Comparison of ENCODE assay signal across 22 cellular contexts in genomic region chr11:76616676-76617552, GRCh38. TPM values are rescaled to one million over a fixed set of nuclear protein-coding genes. Genes with fewer than 3 reads are reported as not detected.
DNase-seq lines count a peak whose midpoint lies in the region; ATAC-seq and TF ChIP-seq lines count a peak whose summit lies in the region.
"Had no signal": no experiment of that assay in that cellular context is flagged by ENCODE, and none has a peak within 500 bp of the region (broad histone marks: within the 10 kb centered on the region; RNA-seq: fewer than 3 reads in every experiment).

No MANE protein-coding gene starts in this region.

- H3K4me3 Mint-ChIP-seq in CD14-positive monocyte (peak overlapping the region; percentile 6 to 15), WTC11 (no peak overlapping the region)
- H3K4me3 Mint-ChIP-seq: central memory CD8-positive, alpha-beta T cell; GM23338; T-helper 1 cell treated with Interleukin-12 subunit alpha and Interleukin-12 subunit beta and Interleukin-4 antibody, amounts not matched to agents 30 μg/mL and 1 μg/mL, for 36 hours had no signal

- no peak for ATAC-seq in WTC11
- no peak for ATAC-seq in right cardiac atrium
- ATAC-seq in gastrocnemius medialis, result no peak
- no peak for ATAC-seq in HG03280 (IDR thresholded peaks at IDR 0.05; ENCODE audit: unreplicated experiment)
- ATAC-seq: GM23338, PC-3 had no signal

- no peak for DNase-seq in CD14-positive monocyte (ENCODE audit: low spot score)
- DNase-seq in WTC11 (ENCODE audit: low spot score), result no peak
- DNase-seq in right cardiac atrium, result peak in 2 of 3 donors; percentile 29 to 40
- DNase-seq in gastrocnemius medialis, result no peak
- DNase-seq in activated T-cell treated with anti-CD3 and anti-CD28 coated beads, Interleukin-2, amount 50 U/mL, for 48 hours, result no peak
- DNase-seq in HAP-1 (ENCODE audit: low spot score in 2 of 2), result no peak
- DNase-seq in HuH-7 (ENCODE audit: low spot score), result no peak
- DNase-seq: activated CD4-positive, alpha-beta T cell treated with anti-CD3 and anti-CD28 coated beads, Interleukin-2, amount 50 U/mL, for 1 hour; activated T-cell treated with anti-CD3 and anti-CD28 coated beads for 4 hours; amniotic stem cell; DMS153; effector CD8-positive, alpha-beta T cell; GDM1; NCI-H2029; PC-3; stimulated activated CD4-positive, alpha-beta T cell treated with anti-CD3 and anti-CD28 coated beads, Interleukin-15, amount 100 ng/mL, for 24 hours had no signal

- H3K36me3 Mint-ChIP-seq in CD14-positive monocyte (no peaks in the 10 kb centered on the region), WTC11 (peaks cover 8% of the 10 kb centered on the region)

- POLR2A ChIA-PET in WTC11 (lab: Charles Lee), result no interaction called here

- H3K4me1 ChIP-seq in right cardiac atrium (ENCODE audit: control insufficient read depth, insufficient read depth, low read length) (peaks cover 26% of the 10 kb centered on the region), gastrocnemius medialis (peaks cover 7 to 14% of the 10 kb centered on the region in 2 donors), HAP-1 (no peaks in the 10 kb centered on the region)

- H3K27me3 ChIP-seq in right cardiac atrium (ENCODE audit: control insufficient read depth, insufficient read depth) (no peaks in the 10 kb centered on the region), gastrocnemius medialis (no peaks in the 10 kb centered on the region), HAP-1 (ENCODE audit: low read depth) (no peaks in the 10 kb centered on the region)

- intact Hi-C loops in CD14-positive monocyte (cut with micrococcal nuclease), result no loop called here
- intact Hi-C loops in right cardiac atrium (cut with DNase I), result no loop called here
- intact Hi-C loops in gastrocnemius medialis (cut with DNase I; ENCODE audit: low total_unique reads), result no loop called here

- H3K4me1 Mint-ChIP-seq in CD14-positive monocyte, result peaks cover 4% of the 10 kb centered on the region
- no peaks in the 10 kb centered on the region for H3K4me1 Mint-ChIP-seq in WTC11
- H3K4me1 Mint-ChIP-seq: central memory CD8-positive, alpha-beta T cell; GM23338 had no signal

- CTCF ChIA-PET in WTC11 (lab: Charles Lee), result interaction anchor here (0.7 to 1.4 kb wide), 2 partner anchors 9 to 18 kb away, joined by 3 to 6 read pairs; no protein-coding TSS in a partner anchor

- no peak overlapping the region for H3K4me3 ChIP-seq in right cardiac atrium (ENCODE audit: low read length)
- no peak overlapping the region for H3K4me3 ChIP-seq in gastrocnemius medialis
- no peak overlapping the region for H3K4me3 ChIP-seq in HAP-1
- H3K4me3 ChIP-seq: GM23338 had no signal

- no peak overlapping the region for H3K27ac ChIP-seq in right cardiac atrium (ENCODE audit: low read length)
- H3K27ac ChIP-seq in gastrocnemius medialis, result peak overlapping the region in 3 of 4 donors; percentile 50 to 68 (median 65)
- H3K27ac ChIP-seq: neutrophil had no signal

- WGBS in right cardiac atrium, result 76% methylated on average over 10 of the region's 10 CpGs

- no peak overlapping the region for H3K27ac Mint-ChIP-seq in CD14-positive monocyte
- 0 out of 2 replicates have a peak overlapping the region, but pooled peaks have one; percentile 75 for H3K27ac Mint-ChIP-seq in WTC11
- H3K27ac Mint-ChIP-seq: GM23338; T-helper 1 cell treated with Interleukin-12 subunit alpha and Interleukin-12 subunit beta and Interleukin-4 antibody, amounts not matched to agents 30 μg/mL and 1 μg/mL, for 36 hours had no signal

- H3K36me3 ChIP-seq in gastrocnemius medialis (no peaks in the 10 kb centered on the region), HAP-1 (replicated peaks) (no peaks in the 10 kb centered on the region)
- H3K36me3 ChIP-seq: neutrophil had no signal

- in situ Hi-C loops in gastrocnemius medialis (cut with MboI; ENCODE audit: low sequenced_read_pairs in 4 of 4), result no loop called here
- in situ Hi-C loops in HAP-1 (cut with MboI; ENCODE audit: low sequenced_read_pairs), result no loop called here

- TF ChIP-seq POLR2A in gastrocnemius medialis (IDR thresholded peaks at IDR 0.05), result no peak

- H3K9me3 ChIP-seq in right cardiac atrium (ENCODE audit: control insufficient read depth, low read length) (no peaks in the 10 kb centered on the region), gastrocnemius medialis (no peaks in the 10 kb centered on the region), HAP-1 (peaks cover 7% of the 10 kb centered on the region)
- H3K9me3 ChIP-seq: neutrophil had no signal

- no peak for TF ChIP-seq CTCF in CD14-positive monocyte (IDR thresholded peaks at IDR 0.05)
- no peak for TF ChIP-seq CTCF in WTC11 (IDR thresholded peaks at IDR 0.05)
- no peak for TF ChIP-seq CTCF in gastrocnemius medialis (IDR thresholded peaks at IDR 0.05 in 4 of 5, conservative IDR thresholded peaks at IDR 0.05 in 1 of 5)

- H3K9me3 Mint-ChIP-seq in CD14-positive monocyte (peaks cover 0 to 2% (median 0%) of the 10 kb centered on the region in 7 donors), WTC11 (peaks cover 14% of the 10 kb centered on the region)
- H3K9me3 Mint-ChIP-seq: central memory CD8-positive, alpha-beta T cell had no signal

- H3K27me3 Mint-ChIP-seq in CD14-positive monocyte (ENCODE audit: low read depth in 3 of 3) (peaks cover 6 to 23% (median 21%) of the 10 kb centered on the region in 3 donors), WTC11 (ENCODE audit: low read depth) (peaks cover 6% of the 10 kb centered on the region; the same call in 1 of the 2 replicates)

TF ChIP-seq in WTC11, 78 proteins besides CTCF, POLR2A, EP300 and RAD21:
- TF ChIP-seq, protein P1, sequence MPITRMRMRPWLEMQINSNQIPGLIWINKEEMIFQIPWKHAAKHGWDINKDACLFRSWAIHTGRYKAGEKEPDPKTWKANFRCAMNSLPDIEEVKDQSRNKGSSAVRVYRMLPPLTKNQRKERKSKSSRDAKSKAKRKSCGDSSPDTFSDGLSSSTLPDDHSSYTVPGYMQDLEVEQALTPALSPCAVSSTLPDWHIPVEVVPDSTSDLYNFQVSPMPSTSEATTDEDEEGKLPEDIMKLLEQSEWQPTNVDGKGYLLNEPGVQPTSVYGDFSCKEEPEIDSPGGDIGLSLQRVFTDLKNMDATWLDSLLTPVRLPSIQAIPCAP (CRISPR knock-in tag; IDR thresholded peaks at IDR 0.05), result no peak
- no peak for TF ChIP-seq MLX (CRISPR knock-in tag; IDR thresholded peaks at IDR 0.05)
- no peak for TF ChIP-seq IRF2 (CRISPR knock-in tag; IDR thresholded peaks at IDR 0.05; ENCODE audit: borderline replicate concordance, low read depth)
- TF ChIP-seq JAZF1 (CRISPR knock-in tag; IDR thresholded peaks at IDR 0.05), result no peak

RNA-seq across cellular contexts. Expression of gene LRRC32, which starts 53.6 kb away (rescaled TPM):
- not detected for polyA plus RNA-seq in CD14-positive monocyte
- 0.74 to 1.7 TPM (median 1.6 TPM) in 3 replicates for total RNA-seq in WTC11 (2021)
- total RNA-seq in right cardiac atrium, result 10 to 100 TPM; 27.7 to 49.9 (median 44.9) TPM
- 72.1 TPM for polyA plus RNA-seq in right cardiac atrium
- 10 to 100 TPM; 14.5 to 35.5 (median 23.4) TPM for total RNA-seq in gastrocnemius medialis
- total RNA-seq: HT-29, PC-3 had no signal

Comparison
In these comparisons a context has a peak if more than half of its experiments do, and no peak if none do; other contexts are left out.
1. DNase-seq: peak in right cardiac atrium (2 of 3); none in CD14-positive monocyte (single experiment), WTC11 (single experiment), gastrocnemius medialis (0 of 2), activated T-cell treated with anti-CD3 and anti-CD28 coated beads, Interleukin-2, amount 50 U/mL, for 48 hours (0 of 2), HAP-1 (0 of 2) and HuH-7 (single experiment).